Comparison of ENCODE assay signal across 32 cellular contexts in the genomic region with DNA sequence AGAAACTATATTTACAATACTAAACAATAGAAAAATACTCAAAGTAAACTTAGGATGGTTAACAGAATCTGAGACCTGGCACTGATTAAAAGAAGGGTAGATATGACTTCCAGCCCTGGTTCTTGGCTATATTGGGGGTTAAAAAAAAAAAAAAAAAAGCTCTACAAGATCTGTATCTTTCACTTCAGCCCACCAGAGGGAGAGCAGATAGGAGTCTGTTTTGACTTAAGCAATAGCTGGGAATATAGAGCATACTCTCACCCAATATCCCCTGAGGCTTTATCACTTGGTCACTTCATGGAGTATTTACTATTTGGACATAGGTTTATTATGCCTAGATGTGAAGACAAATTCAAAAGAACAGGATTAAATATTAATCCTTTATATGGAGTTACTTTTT.
"Had no signal": no experiment of that assay in that cellular context is flagged by ENCODE, and none has a peak within 500 bp of the region (broad histone marks: within the 10 kb centered on the region; RNA-seq: fewer than 3 reads in every experiment).

No MANE protein-coding gene starts in this region.

- H3K27ac ChIP-seq: brain microvascular endothelial cell, coronary artery, dorsolateral prefrontal cortex, gastroesophageal sphincter, hepatocyte, pancreas, prostate gland, sigmoid colon, upper lobe of left lung, vagina, VCaP had no signal

- H3K4me1 Mint-ChIP-seq: activated CD4-positive, alpha-beta T cell treated with anti-CD3 and anti-CD28 coated beads, Interleukin-2, amount 10 ng/mL, durations not matched to agents 24 days and 14 days; immature natural killer cell; naive thymus-derived CD4-positive, alpha-beta T cell; stimulated activated effector memory CD8-positive, alpha-beta T cell treated with anti-CD3 and anti-CD28 coated beads, Interleukin-12 subunit alpha, Interleukin-12 subunit beta, amount 100 ng/mL, for 72 hours; stimulated activated naive CD8-positive, alpha-beta T cell treated with anti-CD3 and anti-CD28 coated beads, Interleukin-15, amount 100 ng/mL, for 72 hours had no signal

- H3K36me3 Mint-ChIP-seq: activated CD4-positive, alpha-beta memory T cell treated with anti-CD3 and anti-CD28 coated beads for 36 hours; immature natural killer cell; naive thymus-derived CD4-positive, alpha-beta T cell; stimulated activated effector memory CD8-positive, alpha-beta T cell treated with anti-CD3 and anti-CD28 coated beads, Interleukin-12 subunit alpha, Interleukin-12 subunit beta, amount 100 ng/mL, for 72 hours had no signal

- H3K27me3 Mint-ChIP-seq: activated CD4-positive, alpha-beta memory T cell treated with anti-CD3 and anti-CD28 coated beads for 36 hours; activated CD4-positive, alpha-beta T cell treated with anti-CD3 and anti-CD28 coated beads, Interleukin-2, amount 10 ng/mL, durations not matched to agents 24 days and 14 days; naive thymus-derived CD4-positive, alpha-beta T cell; stimulated activated naive CD8-positive, alpha-beta T cell treated with anti-CD3 and anti-CD28 coated beads, Interleukin-15, amount 100 ng/mL, for 72 hours had no signal

- H3K4me1 ChIP-seq: gastroesophageal sphincter, pancreas, prostate gland, sigmoid colon, upper lobe of left lung, vagina had no signal

- H3K36me3 ChIP-seq: brain microvascular endothelial cell, gastroesophageal sphincter, pancreas, prostate gland, sigmoid colon, upper lobe of left lung, vagina had no signal

- H3K4me3 ChIP-seq: coronary artery, dorsolateral prefrontal cortex, gastroesophageal sphincter, hepatocyte, pancreas, prostate gland, sigmoid colon, upper lobe of left lung, vagina had no signal

- H2AFZ ChIP-seq: hepatocyte had no signal

- H3K4me2 ChIP-seq: hepatocyte had no signal

- DNase-seq: activated CD4-positive, alpha-beta memory T cell treated with anti-CD3 and anti-CD28 coated beads for 36 hours; activated CD4-positive, alpha-beta T cell treated with anti-CD3 and anti-CD28 coated beads, Interleukin-2, amount 10 ng/mL, durations not matched to agents 24 days and 14 days; activated CD4-positive, CD25-positive, alpha-beta regulatory T cell treated with anti-CD3 and anti-CD28 coated beads, Interleukin-2, amount 50 U/mL, for 72 hours; activated CD8-positive, alpha-beta memory T cell treated with anti-CD3 and anti-CD28 coated beads, Interleukin-2, amount 50 U/mL, for 4 hours; activated gamma-delta T cell; activated naive CD4-positive, alpha-beta T cell treated with anti-CD3 and anti-CD28 coated beads, Interleukin-2, amount 50 U/mL, for 16 hours; activated T-cell treated with anti-CD3 and anti-CD28 coated beads, Interleukin-2, amount 50 U/mL, for 1 hour; amniotic stem cell; brain microvascular endothelial cell; dorsolateral prefrontal cortex; effector memory CD4-positive, alpha-beta T cell; erythroblast; immature natural killer cell; kidney; midbrain; naive thymus-derived CD4-positive, alpha-beta T cell; nucleus accumbens; pancreas; sigmoid colon; small intestine; stimulated activated CD4-positive, alpha-beta T cell treated with anti-CD3 and anti-CD28 coated beads, Interleukin-4, amount 100 ng/mL, for 24 hours; stimulated activated naive CD8-positive, alpha-beta T cell treated with anti-CD3 and anti-CD28 coated beads, Interleukin-15, amount 100 ng/mL, for 72 hours; substantia nigra; T-helper 9 cell; upper lobe of left lung had no signal

- H3K79me2 ChIP-seq: hepatocyte had no signal

- ATAC-seq: gastroesophageal sphincter; naive thymus-derived CD4-positive, alpha-beta T cell; pancreas; stimulated activated effector memory CD8-positive, alpha-beta T cell treated with anti-CD3 and anti-CD28 coated beads, Interleukin-12 subunit alpha, Interleukin-12 subunit beta, amount 100 ng/mL, for 72 hours; stimulated activated naive CD8-positive, alpha-beta T cell treated with anti-CD3 and anti-CD28 coated beads, Interleukin-15, amount 100 ng/mL, for 72 hours had no signal

- H3K4me3 Mint-ChIP-seq: activated CD4-positive, alpha-beta memory T cell treated with anti-CD3 and anti-CD28 coated beads for 36 hours; activated CD4-positive, alpha-beta T cell treated with anti-CD3 and anti-CD28 coated beads, Interleukin-2, amount 10 ng/mL, durations not matched to agents 24 days and 14 days; immature natural killer cell; naive thymus-derived CD4-positive, alpha-beta T cell; stimulated activated effector memory CD8-positive, alpha-beta T cell treated with anti-CD3 and anti-CD28 coated beads, Interleukin-12 subunit alpha, Interleukin-12 subunit beta, amount 100 ng/mL, for 72 hours; stimulated activated naive CD8-positive, alpha-beta T cell treated with anti-CD3 and anti-CD28 coated beads, Interleukin-15, amount 100 ng/mL, for 72 hours had no signal

- H3K27ac Mint-ChIP-seq: activated CD4-positive, alpha-beta memory T cell treated with anti-CD3 and anti-CD28 coated beads for 36 hours; activated CD4-positive, alpha-beta T cell treated with anti-CD3 and anti-CD28 coated beads, Interleukin-2, amount 10 ng/mL, durations not matched to agents 24 days and 14 days; immature natural killer cell; naive thymus-derived CD4-positive, alpha-beta T cell; stimulated activated effector memory CD8-positive, alpha-beta T cell treated with anti-CD3 and anti-CD28 coated beads, Interleukin-12 subunit alpha, Interleukin-12 subunit beta, amount 100 ng/mL, for 72 hours; stimulated activated naive CD8-positive, alpha-beta T cell treated with anti-CD3 and anti-CD28 coated beads, Interleukin-15, amount 100 ng/mL, for 72 hours had no signal

- H3K27me3 ChIP-seq: brain microvascular endothelial cell, dorsolateral prefrontal cortex, gastroesophageal sphincter, hepatocyte, pancreas, sigmoid colon, upper lobe of left lung, vagina had no signal
